Comparison of ENCODE assay signal across 21 cellular contexts in the genomic region with DNA sequence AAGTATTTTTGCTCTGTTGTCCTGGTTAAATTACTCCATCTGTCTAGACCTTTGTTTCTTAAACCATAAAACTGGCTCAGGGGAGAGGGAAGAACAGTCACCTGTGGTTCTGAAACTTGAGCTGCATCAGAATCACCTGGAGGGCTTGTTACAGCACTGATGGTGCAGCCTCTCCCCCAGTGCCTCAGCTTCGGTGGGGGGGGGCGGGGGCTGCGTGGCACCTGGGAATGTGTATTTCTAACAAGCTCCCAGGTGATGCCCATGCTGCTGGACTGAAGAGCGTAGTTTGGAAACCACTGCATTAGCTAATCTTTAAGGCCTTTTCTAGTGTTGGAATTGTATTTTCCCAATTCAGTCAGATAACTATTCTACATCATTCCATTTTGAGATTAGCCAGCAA. TPM values are rescaled to one million over a fixed set of nuclear protein-coding genes. Genes with fewer than 3 reads are reported as not detected.
"Had no signal": no experiment of that assay in that cellular context is flagged by ENCODE, and none has a peak within 500 bp of the region (broad histone marks: within the 10 kb centered on the region; RNA-seq: fewer than 3 reads in every experiment).

No MANE protein-coding gene starts in this region.

- H3K4me3 Mint-ChIP-seq: activated CD4-positive, alpha-beta T cell treated with anti-CD3 and anti-CD28 coated beads, Interleukin-2, amount 10 ng/mL, durations not matched to agents 7 days and 5 days; activated naive CD4-positive, alpha-beta T cell treated with anti-CD3 and anti-CD28 coated beads, Interleukin-2, amount 10 ng/mL, durations not matched to agents 7 days and 5 days; activated naive CD8-positive, alpha-beta T cell treated with anti-CD3 and anti-CD28 coated beads, Interleukin-2, amount 50 U/mL, for 24 hours; activated T-cell treated with anti-CD3 and anti-CD28 coated beads, Interleukin-2, amount 50 U/mL, for 4 hours; endodermal cell; mesothelial cell of epicardium; nephron; stimulated activated effector memory CD8-positive, alpha-beta T cell treated with anti-CD3 and anti-CD28 coated beads, Interleukin-12 subunit alpha, Interleukin-12 subunit beta, amount 100 ng/mL, for 72 hours had no signal

- H3K27ac ChIP-seq: brain microvascular endothelial cell, sigmoid colon, thoracic aorta, upper lobe of right lung had no signal

- H3K36me3 Mint-ChIP-seq: activated naive CD4-positive, alpha-beta T cell treated with anti-CD3 and anti-CD28 coated beads, Interleukin-2, amount 10 ng/mL, durations not matched to agents 7 days and 5 days; mesothelial cell of epicardium; stimulated activated effector memory CD8-positive, alpha-beta T cell treated with anti-CD3 and anti-CD28 coated beads, Interleukin-12 subunit alpha, Interleukin-12 subunit beta, amount 100 ng/mL, for 72 hours had no signal

- H3K9me3 ChIP-seq: sigmoid colon, thoracic aorta, upper lobe of right lung had no signal

- H3K9me3 Mint-ChIP-seq: activated CD4-positive, alpha-beta T cell treated with anti-CD3 and anti-CD28 coated beads, Interleukin-2, amount 10 ng/mL, durations not matched to agents 7 days and 5 days; activated naive CD4-positive, alpha-beta T cell treated with anti-CD3 and anti-CD28 coated beads, Interleukin-2, amount 10 ng/mL, durations not matched to agents 7 days and 5 days; activated naive CD8-positive, alpha-beta T cell treated with anti-CD3 and anti-CD28 coated beads, Interleukin-2, amount 50 U/mL, for 24 hours; activated T-cell treated with anti-CD3 and anti-CD28 coated beads, Interleukin-2, amount 50 U/mL, for 4 hours; endodermal cell; mesothelial cell of epicardium; nephron; stimulated activated effector memory CD8-positive, alpha-beta T cell treated with anti-CD3 and anti-CD28 coated beads, Interleukin-12 subunit alpha, Interleukin-12 subunit beta, amount 100 ng/mL, for 72 hours had no signal

- H3K4me1 Mint-ChIP-seq: activated CD4-positive, alpha-beta T cell treated with anti-CD3 and anti-CD28 coated beads, Interleukin-2, amount 10 ng/mL, durations not matched to agents 7 days and 5 days; activated naive CD4-positive, alpha-beta T cell treated with anti-CD3 and anti-CD28 coated beads, Interleukin-2, amount 10 ng/mL, durations not matched to agents 7 days and 5 days; activated naive CD8-positive, alpha-beta T cell treated with anti-CD3 and anti-CD28 coated beads, Interleukin-2, amount 50 U/mL, for 24 hours; endodermal cell; mesothelial cell of epicardium; stimulated activated effector memory CD8-positive, alpha-beta T cell treated with anti-CD3 and anti-CD28 coated beads, Interleukin-12 subunit alpha, Interleukin-12 subunit beta, amount 100 ng/mL, for 72 hours had no signal

- DNase-seq: activated CD8-positive, alpha-beta memory T cell treated with anti-CD3 and anti-CD28 coated beads, Interleukin-2, amount 50 U/mL, for 4 hours; activated naive CD4-positive, alpha-beta T cell treated with anti-CD3 and anti-CD28 coated beads, Interleukin-2, amount 10 ng/mL, durations not matched to agents 7 days and 5 days; activated naive CD8-positive, alpha-beta T cell treated with anti-CD3 and anti-CD28 coated beads, Interleukin-2, amount 50 U/mL, for 24 hours; activated T-cell treated with anti-CD3 and anti-CD28 coated beads, Interleukin-2, amount 50 U/mL, for 4 hours; central memory CD4-positive, alpha-beta T cell; dorsolateral prefrontal cortex; glutamatergic neuron; nucleus accumbens; stimulated activated CD4-positive, alpha-beta T cell treated with anti-CD3 and anti-CD28 coated beads, Interleukin-4, amount 100 ng/mL, for 24 hours; upper lobe of right lung had no signal

- H3K27ac Mint-ChIP-seq: activated CD4-positive, alpha-beta T cell treated with anti-CD3 and anti-CD28 coated beads, Interleukin-2, amount 10 ng/mL, durations not matched to agents 7 days and 5 days; activated naive CD4-positive, alpha-beta T cell treated with anti-CD3 and anti-CD28 coated beads, Interleukin-2, amount 10 ng/mL, durations not matched to agents 7 days and 5 days; activated naive CD8-positive, alpha-beta T cell treated with anti-CD3 and anti-CD28 coated beads, Interleukin-2, amount 50 U/mL, for 24 hours; endodermal cell; mesothelial cell of epicardium; nephron; stimulated activated effector memory CD8-positive, alpha-beta T cell treated with anti-CD3 and anti-CD28 coated beads, Interleukin-12 subunit alpha, Interleukin-12 subunit beta, amount 100 ng/mL, for 72 hours had no signal

- H3K36me3 ChIP-seq: brain microvascular endothelial cell, thoracic aorta, upper lobe of right lung had no signal

- H3K27me3 Mint-ChIP-seq: activated naive CD8-positive, alpha-beta T cell treated with anti-CD3 and anti-CD28 coated beads, Interleukin-2, amount 50 U/mL, for 24 hours had no signal

- H3K4me3 ChIP-seq: dorsolateral prefrontal cortex, sigmoid colon, thoracic aorta, upper lobe of right lung had no signal

- H3K27me3 ChIP-seq: brain microvascular endothelial cell, dorsolateral prefrontal cortex, sigmoid colon, upper lobe of right lung had no signal

RNA-seq across cellular contexts. Expression of a gene that starts 42.7 kb away (rescaled TPM):
- total RNA-seq: activated CD4-positive, alpha-beta T cell treated with anti-CD3 and anti-CD28 coated beads, Interleukin-2, amount 10 ng/mL, durations not matched to agents 7 days and 5 days; activated T-cell treated with anti-CD3 and anti-CD28 coated beads, Interleukin-2, amount 50 U/mL, for 4 hours; endodermal cell; epithelial cell of proximal tubule; left lobe of liver; lung microvascular endothelial cell; mesothelial cell of epicardium; sigmoid colon; thoracic aorta; upper lobe of right lung had no signal
